ENCODE assay signal across 8 cellular contexts in the genomic region with DNA sequence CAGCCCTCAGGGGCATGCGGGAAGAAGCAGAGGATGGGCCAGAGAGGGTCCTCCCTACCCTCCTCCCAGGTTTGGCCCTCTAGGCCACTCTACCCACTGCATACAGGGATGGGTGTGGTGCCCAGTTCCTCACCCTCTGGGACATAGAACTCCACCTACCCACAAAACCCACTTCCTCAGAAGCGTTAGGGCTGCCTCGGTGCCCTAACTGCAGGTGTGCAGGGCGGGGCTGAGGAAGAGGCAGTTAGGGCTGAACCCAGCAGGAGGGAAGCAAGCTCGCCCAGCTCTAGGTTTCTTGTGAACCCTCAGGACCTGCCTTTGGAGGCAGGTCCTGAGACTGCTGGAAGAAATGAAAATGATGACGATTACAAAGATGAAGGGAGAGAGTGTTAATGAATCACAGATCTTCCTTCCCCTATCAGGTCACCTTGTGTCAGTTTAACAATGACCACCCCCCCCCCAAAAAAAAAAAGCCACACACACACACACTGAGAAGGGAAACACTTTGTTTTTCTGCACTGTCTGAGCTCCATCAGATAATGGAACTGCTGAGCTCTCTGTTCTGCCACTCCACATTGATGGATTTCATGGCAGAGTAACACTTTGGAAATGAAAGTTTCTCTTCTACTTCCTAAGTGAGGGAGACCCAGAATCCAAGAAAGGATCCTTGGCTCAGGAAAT.
A peak's percentile ranks its signal among the peaks of the same experiment; 100 is the strongest.
DNase-seq lines count a peak whose midpoint lies in the region; ATAC-seq and TF ChIP-seq lines count a peak whose summit lies in the region.

No MANE protein-coding gene starts in this region.

- no peak for TF ChIP-seq CTCF in Calu3 (IDR thresholded peaks at IDR 0.05; ENCODE audit: unreplicated experiment)
- no peak for TF ChIP-seq CTCF in NB4 (IDR thresholded peaks at IDR 0.05; ENCODE audit: low read depth, low read length)
- no peak for TF ChIP-seq CTCF in tibial nerve (IDR thresholded peaks at IDR 0.05)

- H3K27me3 Mint-ChIP-seq in Calu3 (ENCODE audit: unreplicated experiment) = no peaks in the 10 kb centered on the region

- H3K27ac ChIP-seq in tibial nerve = peak overlapping the region in 2 of 4 donors; percentile 25 to 66

- BruUV-seq in Calu3 (replicated peaks; lab: Mats Ljungman, UMichigan) = no TSS peak

- H3K36me3 Mint-ChIP-seq in Calu3 (ENCODE audit: insufficient read depth, unreplicated experiment) = peaks cover 21% of the 10 kb centered on the region

- CTCF ChIA-PET in Calu3 (lab: Charles Lee) = interaction anchor here (0.6 kb wide), 2 partner anchors 16 to 232 kb away, joined by 3 to 5 read pairs; no protein-coding TSS in a partner anchor

- H3K4me3 Mint-ChIP-seq in Calu3 (ENCODE audit: low read depth, unreplicated experiment) = no peak overlapping the region

- in situ Hi-C loops in G401 (cut with HindIII; ENCODE audit: low sequenced_read_pairs) = no loop called here

- 71 to 86% methylated on average over 6 of the region's 6 CpGs for WGBS in tibial nerve, 2 donors

- no peaks in the 10 kb centered on the region for H3K36me3 ChIP-seq in tibial nerve

- H3K9me3 Mint-ChIP-seq in Calu3 (ENCODE audit: low read depth, unreplicated experiment) = no peaks in the 10 kb centered on the region

- H3K4me3 ChIP-seq in NB4 (ENCODE audit: low read depth, low read length) (no peak overlapping the region), tibial nerve (no peak overlapping the region)

- no peak for TF ChIP-seq EP300 in tibial nerve (IDR thresholded peaks at IDR 0.05)

- DNase-seq in Calu3 (no peak), NB4 (ENCODE audit: low read depth) (peak; percentile 45), tibial nerve (ENCODE audit: low spot score in 2 of 2) (no peak), G401 (ENCODE audit: low spot score) (no peak), NCI-H1417 (lab: John Stamatoyannopoulos, UW) (no peak)
- peak; percentile 59 for DNase-seq in activated naive CD4-positive, alpha-beta T cell treated with Interleukin-2 at 50 U/mL for 16 hours
- peak; percentile 49 to 50 for DNase-seq in stimulated activated CD4-positive, alpha-beta T cell treated with anti-CD3 and anti-CD28 coated beads, Interleukin-2, amount 100 ng/mL, for 24 hours

- peaks cover 0 to 25% (median 12%) of the 10 kb centered on the region in 4 donors for H3K4me1 ChIP-seq in tibial nerve

- intact Hi-C loops in Calu3 (cut with micrococcal nuclease; ENCODE audit: unreplicated experiment) = loop anchor here (10.0 kb wide), 1 partner anchor 171 kb away; no protein-coding TSS in a partner anchor

- ATAC-seq in GM21723 (IDR thresholded peaks at IDR 0.05; ENCODE audit: unreplicated experiment) = peak; percentile 82

- TF ChIP-seq POLR2A in NB4 (IDR thresholded peaks at IDR 0.05; ENCODE audit: extremely low read depth, insufficient read length) (no peak), tibial nerve (IDR thresholded peaks at IDR 0.05) (no peak)

- peaks cover 55% of the 10 kb centered on the region for H3K4me1 Mint-ChIP-seq in Calu3 (ENCODE audit: low read depth, unreplicated experiment)

- no peaks in the 10 kb centered on the region for H3K27me3 ChIP-seq in tibial nerve

- peak overlapping the region; percentile 79 for H3K27ac Mint-ChIP-seq in Calu3 (ENCODE audit: unreplicated experiment)

- no peaks in the 10 kb centered on the region for H3K9me3 ChIP-seq in tibial nerve

Comparison
In these comparisons a context has a peak if more than half of its experiments do, and no peak if none do; other contexts are left out.
1. DNase-seq: peak in NB4 (single experiment), activated naive CD4-positive, alpha-beta T cell treated with Interleukin-2 at 50 U/mL for 16 hours (single experiment) and stimulated activated CD4-positive, alpha-beta T cell treated with anti-CD3 and anti-CD28 coated beads, Interleukin-2, amount 100 ng/mL, for 24 hours (2 of 2); none in Calu3 (single experiment), tibial nerve (0 of 2), G401 (single experiment) and NCI-H1417 (0 of 3).